In the genomic region with DNA sequence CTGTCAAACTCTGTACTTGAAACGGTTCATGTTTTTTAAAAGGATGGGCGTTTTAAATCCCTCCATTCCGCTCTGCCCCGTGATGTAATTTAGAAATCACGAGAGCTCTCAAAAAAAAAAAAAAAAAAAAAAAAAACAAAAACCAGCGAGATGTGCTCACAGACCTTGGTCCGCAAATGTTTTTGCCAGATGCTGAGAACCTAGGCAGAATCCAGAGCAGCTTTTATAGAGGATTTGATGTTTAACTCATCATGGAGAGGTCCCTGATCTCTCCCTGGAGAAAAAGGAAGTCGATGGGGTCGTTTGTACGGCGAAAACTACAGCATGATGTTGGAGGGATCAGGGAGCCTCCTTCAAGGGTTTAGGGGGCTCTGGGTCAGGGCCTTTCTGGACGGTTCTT, we compare ENCODE assay signal across 26 cellular contexts.
"Had no signal": no experiment of that assay in that cellular context is flagged by ENCODE, and none has a peak within 500 bp of the region (broad histone marks: within the 10 kb centered on the region; RNA-seq: fewer than 3 reads in every experiment).

No MANE protein-coding gene starts in this region.

- ATAC-seq: activated naive CD4-positive, alpha-beta T cell treated with anti-CD3 and anti-CD28 coated beads, Interleukin-2, amount 50 U/mL, for 72 hours; activated naive CD8-positive, alpha-beta T cell treated with anti-CD3 and anti-CD28 coated beads, Interleukin-2, amount 50 U/mL, for 24 hours; activated T-cell treated with anti-CD3 and anti-CD28 coated beads, Interleukin-2, amount 50 U/mL, for 4 hours had no signal

- H3K27me3 ChIP-seq: ascending aorta, cardiac muscle cell, MG63, Peyer's patch had no signal

- DNase-seq: activated B cell treated with CpG ODN at 0.5 μM for 24 hours; activated CD4-positive, alpha-beta T cell treated with anti-CD3 and anti-CD28 coated beads for 1 hour; activated CD4-positive, alpha-beta T cell treated with anti-CD3 and anti-CD28 coated beads, Interleukin-2, amount 10 ng/mL, durations not matched to agents 24 days and 14 days; activated CD4-positive, alpha-beta T cell treated with anti-CD3 and anti-CD28 coated beads, Interleukin-2, amount 50 U/mL, for 48 hours; activated CD8-positive, alpha-beta memory T cell treated with anti-CD3 and anti-CD28 coated beads for 24 hours; activated effector memory CD4-positive, alpha-beta T cell treated with anti-CD3 and anti-CD28 coated beads, Interleukin-2, amount 50 U/mL, for 16 hours; activated naive CD4-positive, alpha-beta T cell treated with Interleukin-2 at 50 U/mL for 16 hours; activated naive CD8-positive, alpha-beta T cell treated with anti-CD3 and anti-CD28 coated beads, Interleukin-2, amount 50 U/mL, for 24 hours; activated T-cell treated with anti-CD3 and anti-CD28 coated beads, Interleukin-2, amount 50 U/mL, for 4 hours; amniotic stem cell; MG63; MV-4-11; NCI-H1105; NCI-H1436; NCI-H1694 treated with DMSO at 0.1 percent for 48 hours; NCI-H2081; NCI-H524; Peyer's patch; SHP77 treated with DMSO at 0.1 percent for 48 hours; T-helper 9 cell had no signal

- H3K4me3 Mint-ChIP-seq: activated B cell treated with CpG ODN at 0.5 μM for 24 hours; activated CD4-positive, alpha-beta T cell treated with anti-CD3 and anti-CD28 coated beads, Interleukin-2, amount 10 ng/mL, durations not matched to agents 24 days and 14 days; activated T-cell treated with anti-CD3 and anti-CD28 coated beads, Interleukin-2, amount 50 U/mL, for 4 hours; brain; T-helper 1 cell treated with Interleukin-12 subunit alpha and Interleukin-12 subunit beta and Interleukin-4 antibody, amounts not matched to agents 30 μg/mL and 1 μg/mL, for 36 hours had no signal

- H3K27ac Mint-ChIP-seq: activated B cell treated with CpG ODN at 0.5 μM for 24 hours; activated CD4-positive, alpha-beta T cell treated with anti-CD3 and anti-CD28 coated beads, Interleukin-2, amount 10 ng/mL, durations not matched to agents 24 days and 14 days; activated naive CD8-positive, alpha-beta T cell treated with anti-CD3 and anti-CD28 coated beads, Interleukin-2, amount 50 U/mL, for 24 hours; T-helper 1 cell treated with Interleukin-12 subunit alpha and Interleukin-12 subunit beta and Interleukin-4 antibody, amounts not matched to agents 30 μg/mL and 1 μg/mL, for 36 hours had no signal

- H3K4me2 ChIP-seq: KMS-11 had no signal

- H3K27ac ChIP-seq: ascending aorta, cardiac muscle cell, KMS-11, Peyer's patch had no signal

- H3K9me3 ChIP-seq: MG63, Peyer's patch had no signal

- H3K4me1 ChIP-seq: ascending aorta, Peyer's patch had no signal

- H3K36me3 ChIP-seq: ascending aorta, cardiac muscle cell, MG63, Peyer's patch had no signal

- H3K9ac ChIP-seq: KMS-11 had no signal

- H3K4me3 ChIP-seq: ascending aorta, cardiac muscle cell, MG63, Peyer's patch had no signal

- H3K9me3 Mint-ChIP-seq: activated CD4-positive, alpha-beta T cell treated with anti-CD3 and anti-CD28 coated beads, Interleukin-2, amount 10 ng/mL, durations not matched to agents 24 days and 14 days; activated naive CD8-positive, alpha-beta T cell treated with anti-CD3 and anti-CD28 coated beads, Interleukin-2, amount 50 U/mL, for 24 hours; activated T-cell treated with anti-CD3 and anti-CD28 coated beads, Interleukin-2, amount 50 U/mL, for 4 hours had no signal
